22 cellular contexts compared by ENCODE assay signal in the genomic region with DNA sequence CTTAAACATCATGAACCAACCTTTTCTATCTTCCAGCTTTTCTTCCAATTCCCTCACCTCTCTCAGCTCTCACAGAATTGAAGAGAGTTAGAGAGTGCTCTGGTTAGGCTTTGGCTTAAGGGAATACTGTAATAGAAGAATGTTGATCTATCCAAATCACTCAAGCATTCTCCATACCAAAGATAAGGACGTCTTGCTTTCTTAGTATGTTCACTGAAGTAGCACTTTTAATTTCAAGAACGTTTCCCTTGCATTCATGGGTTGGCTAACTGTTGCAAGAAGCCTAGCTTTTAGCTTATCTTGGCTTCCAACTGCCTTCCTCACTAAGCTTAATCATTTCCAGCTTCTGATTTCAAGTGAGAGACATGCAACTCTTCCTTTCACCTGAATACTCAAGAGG. TPM values are rescaled to one million over a fixed set of nuclear protein-coding genes. Genes with fewer than 3 reads are reported as not detected.
DNase-seq lines count a peak whose midpoint lies in the region; FAIRE-seq and TF ChIP-seq lines count a peak whose summit lies in the region.
"Had no signal": no experiment of that assay in that cellular context is flagged by ENCODE, and none has a peak within 500 bp of the region (broad histone marks: within the 10 kb centered on the region; RNA-seq: fewer than 3 reads in every experiment).

No MANE protein-coding gene starts in this region.

- H3K36me3 ChIP-seq in astrocyte (ENCODE audit: insufficient read depth, low read length) (no peaks in the 10 kb centered on the region), mesendoderm (ENCODE audit: control insufficient read depth, insufficient read depth, low read length) (no peaks in the 10 kb centered on the region), hepatocyte (replicated peaks; ENCODE audit: insufficient read depth, low read depth) (no peaks in the 10 kb centered on the region)
- H3K36me3 ChIP-seq: BE2C; BLaER1 treated with 17β-estradiol and CSF1 and Interleukin-3, amounts not matched to agents 10 nM and 100 nM; HAP-1 had no signal

- H2AK5ac ChIP-seq in mesendoderm (ENCODE audit: low read length): no peak overlapping the region

- H3K27me3 ChIP-seq in astrocyte (ENCODE audit: insufficient read depth, low read length) (no peaks in the 10 kb centered on the region), mesendoderm (ENCODE audit: insufficient read depth, low read length, poor library complexity) (no peaks in the 10 kb centered on the region), hepatocyte (no peaks in the 10 kb centered on the region)
- H3K27me3 ChIP-seq: BE2C had no signal

- H2BK15ac ChIP-seq in mesendoderm (replicated peaks; ENCODE audit: low read depth): no peak overlapping the region

- H2BK5ac ChIP-seq in mesendoderm (ENCODE audit: low read length): no peak overlapping the region

- no peaks in the 10 kb centered on the region for H3K9me3 ChIP-seq in astrocyte (ENCODE audit: insufficient read depth, low read depth, low read length)
- H3K9me3 ChIP-seq in hepatocyte (ENCODE audit: low read depth): no peaks in the 10 kb centered on the region
- H3K9me3 ChIP-seq: A549, BE2C, HAP-1 had no signal

- peak; percentile 66 for FAIRE-seq in astrocyte (lab: Jason Lieb, UNC)
- FAIRE-seq: G401.6, H54 had no signal

- no peaks in the 10 kb centered on the region for H3K36me3 Mint-ChIP-seq in astrocyte (ENCODE audit: low read depth, unreplicated experiment)

- H3K9me3 Mint-ChIP-seq in astrocyte (ENCODE audit: unreplicated experiment): peaks cover 6% of the 10 kb centered on the region

- peaks cover 6% of the 10 kb centered on the region for H3K4me1 ChIP-seq in astrocyte (ENCODE audit: insufficient read depth, low read length)
- no peaks in the 10 kb centered on the region for H3K4me1 ChIP-seq in mesendoderm (ENCODE audit: control insufficient read depth, low read depth, low read length)
- H3K4me1 ChIP-seq in hepatocyte (ENCODE audit: insufficient read depth): no peaks in the 10 kb centered on the region
- H3K4me1 ChIP-seq: A549; BE2C; BLaER1 treated with 17β-estradiol and CSF1 and Interleukin-3, amounts not matched to agents 10 nM and 100 nM; HAP-1 had no signal

- no peak overlapping the region for H3K27ac Mint-ChIP-seq in astrocyte (ENCODE audit: unreplicated experiment)
- H3K27ac Mint-ChIP-seq: CD14-positive monocyte; CD4-positive, alpha-beta T cell; CD8-positive, alpha-beta memory T cell; HFFc6 had no signal

- H4K8ac ChIP-seq in mesendoderm (ENCODE audit: low read depth, low read length): no peak overlapping the region

- H4K5ac ChIP-seq in mesendoderm (ENCODE audit: low read length): no peak overlapping the region

- TF ChIP-seq CTCF in astrocyte (IDR thresholded peaks at IDR 0.05; ENCODE audit: insufficient read depth, low read depth, low read length): no peak
- no peak for TF ChIP-seq CTCF in fibroblast of the aortic adventitia (IDR thresholded peaks at IDR 0.05; ENCODE audit: insufficient read depth, low read length)
- TF ChIP-seq CTCF in hepatocyte (IDR thresholded peaks at IDR 0.05; ENCODE audit: poor library complexity): no peak

- H2AFZ ChIP-seq in astrocyte (ENCODE audit: low read depth, low read length) (no peak overlapping the region), hepatocyte (no peak overlapping the region)

- no peak overlapping the region for H3K4ac ChIP-seq in mesendoderm (ENCODE audit: low read depth, low read length)

- H3K4me2 ChIP-seq in astrocyte (ENCODE audit: low read length) (no peak overlapping the region), mesendoderm (ENCODE audit: low read length) (no peak overlapping the region), hepatocyte (no peak overlapping the region)
- H3K4me2 ChIP-seq: A549; BLaER1 treated with 17β-estradiol and CSF1 and Interleukin-3, amounts not matched to agents 10 nM and 100 nM had no signal

- H4K20me1 ChIP-seq in astrocyte (ENCODE audit: insufficient read depth, low read length) (no peaks in the 10 kb centered on the region), hepatocyte (ENCODE audit: insufficient read depth, poor library complexity, severe bottlenecking) (no peaks in the 10 kb centered on the region)
- H4K20me1 ChIP-seq: BLaER1 treated with 17β-estradiol and CSF1 and Interleukin-3, amounts not matched to agents 10 nM and 100 nM had no signal

- no peak overlapping the region for H3K18ac ChIP-seq in mesendoderm (ENCODE audit: low read length)

- no peak overlapping the region for H3K4me3 ChIP-seq in astrocyte (ENCODE audit: insufficient read depth, low read depth, low read length)
- no peak overlapping the region for H3K4me3 ChIP-seq in fibroblast of the aortic adventitia (ENCODE audit: low read depth, low read length)
- H3K4me3 ChIP-seq in mesendoderm (ENCODE audit: low read length): no peak overlapping the region
- no peak overlapping the region for H3K4me3 ChIP-seq in hepatocyte
- H3K4me3 ChIP-seq: A549; BLaER1 treated with 17β-estradiol and CSF1 and Interleukin-3, amounts not matched to agents 10 nM and 100 nM; HAP-1 had no signal

- no peaks in the 10 kb centered on the region for H3K79me2 ChIP-seq in astrocyte (ENCODE audit: insufficient read depth, low read length)
- H3K79me2 ChIP-seq in mesendoderm (ENCODE audit: control insufficient read depth, insufficient read depth, low read length): no peaks in the 10 kb centered on the region
- H3K79me2 ChIP-seq in hepatocyte: no peaks in the 10 kb centered on the region

- no peaks in the 10 kb centered on the region for H3K9me2 ChIP-seq in hepatocyte (replicated peaks; ENCODE audit: insufficient read depth)

- H3K9ac ChIP-seq in astrocyte (ENCODE audit: low read length) (no peak overlapping the region), mesendoderm (ENCODE audit: low read length) (no peak overlapping the region)
- H3K9ac ChIP-seq: BLaER1 treated with 17β-estradiol and CSF1 and Interleukin-3, amounts not matched to agents 10 nM and 100 nM had no signal

- H3K23ac ChIP-seq in mesendoderm (ENCODE audit: low read length): no peak overlapping the region

- DNase-seq in astrocyte (ENCODE audit: low read depth) (no peak), fibroblast of the aortic adventitia (ENCODE audit: low read depth) (peak; percentile 4), mesendoderm (peak; percentile 12), NCI-H1417 treated with DMSO at 0.1 percent for 48 hours (lab: John Stamatoyannopoulos, UW) (no peak), midbrain (lab: John Stamatoyannopoulos, UW) (no peak), hepatocyte (ENCODE audit: low spot score) (no peak)
- DNase-seq: 8988T; ACHN; AML-193; BE2C; CD4-positive, alpha-beta T cell; CD8-positive, alpha-beta memory T cell; DMS 273 treated with DMSO at 0.1 percent for 48 hours; DND-41; GOT3; HFFc6 had no signal

- H3K27me3 Mint-ChIP-seq in astrocyte (ENCODE audit: low read depth, unreplicated experiment): no peaks in the 10 kb centered on the region
- H3K27me3 Mint-ChIP-seq: CD4-positive, alpha-beta T cell had no signal

- H3K79me1 ChIP-seq in mesendoderm (ENCODE audit: low read length): no peaks in the 10 kb centered on the region

- H3K4me3 Mint-ChIP-seq in astrocyte (ENCODE audit: unreplicated experiment): no peak overlapping the region
- H3K4me3 Mint-ChIP-seq: CD14-positive monocyte; CD4-positive, alpha-beta T cell; CD8-positive, alpha-beta memory T cell; HFFc6 had no signal

- no peak overlapping the region for H3K56ac ChIP-seq in mesendoderm (ENCODE audit: low read length)

- peaks cover 10% of the 10 kb centered on the region for H3K4me1 Mint-ChIP-seq in astrocyte (ENCODE audit: low read depth, unreplicated experiment)
- H3K4me1 Mint-ChIP-seq: CD8-positive, alpha-beta memory T cell had no signal

- H2BK120ac ChIP-seq in mesendoderm (ENCODE audit: low read depth, low read length): no peak overlapping the region

- H3K27ac ChIP-seq in astrocyte (ENCODE audit: low read depth, low read length) (no peak overlapping the region), mesendoderm (ENCODE audit: low read depth, low read length) (no peak overlapping the region), hepatocyte (no peak overlapping the region)
- H3K27ac ChIP-seq: A549; BLaER1 treated with 17β-estradiol and CSF1 and Interleukin-3, amounts not matched to agents 10 nM and 100 nM had no signal

- no CpG with 5 or more reads among the region's 2 CpGs for WGBS in mesendoderm (ENCODE audit: extremely low coverage, insufficient coverage, low lambda C conversion rate)
- 41% methylated on average over 2 of the region's 2 CpGs for WGBS in hepatocyte (ENCODE audit: low lambda C conversion rate, missing lambda C conversion rate)

RNA-seq across cellular contexts. Expression of a gene that starts 43.2 kb away (rescaled TPM):
- total RNA-seq in astrocyte (1.9 and 2.8 TPM in 2 replicates), fibroblast of the aortic adventitia (ENCODE audit: low replicate concordance) (4.0 and 12.7 TPM in 2 replicates), hepatocyte (1.9 and 2.9 TPM in 2 replicates)
- 5.5 TPM for polyA plus RNA-seq in mesendoderm (2013, experiment 1 of 2)
- polyA plus RNA-seq in mesendoderm (2013, experiment 2 of 2): 5.4 TPM
- 0.89 and 2.7 TPM in 2 replicates for polyA plus RNA-seq in hepatocyte

RNA-seq across cellular contexts. Expression of a gene that starts 43.6 kb away (rescaled TPM):
- total RNA-seq in astrocyte (13.9 and 14.6 TPM in 2 replicates), fibroblast of the aortic adventitia (ENCODE audit: low replicate concordance) (25.5 and 30.5 TPM in 2 replicates), hepatocyte (19.5 and 21.1 TPM in 2 replicates)
- 8.6 TPM for polyA plus RNA-seq in mesendoderm (2013, experiment 1 of 2)
- polyA plus RNA-seq in mesendoderm (2013, experiment 2 of 2): 9.4 TPM
- polyA plus RNA-seq in hepatocyte: 8.2 and 11.5 TPM in 2 replicates

Comparison
In these comparisons a context has a peak if more than half of its experiments do, and no peak if none do; other contexts are left out.
1. DNase-seq: peak in fibroblast of the aortic adventitia (single experiment) and mesendoderm (single experiment); none in astrocyte (single experiment), NCI-H1417 treated with DMSO at 0.1 percent for 48 hours (single experiment), midbrain (single experiment) and hepatocyte (single experiment).